ENCODE assay signal across 8 cellular contexts in the genomic region with DNA sequence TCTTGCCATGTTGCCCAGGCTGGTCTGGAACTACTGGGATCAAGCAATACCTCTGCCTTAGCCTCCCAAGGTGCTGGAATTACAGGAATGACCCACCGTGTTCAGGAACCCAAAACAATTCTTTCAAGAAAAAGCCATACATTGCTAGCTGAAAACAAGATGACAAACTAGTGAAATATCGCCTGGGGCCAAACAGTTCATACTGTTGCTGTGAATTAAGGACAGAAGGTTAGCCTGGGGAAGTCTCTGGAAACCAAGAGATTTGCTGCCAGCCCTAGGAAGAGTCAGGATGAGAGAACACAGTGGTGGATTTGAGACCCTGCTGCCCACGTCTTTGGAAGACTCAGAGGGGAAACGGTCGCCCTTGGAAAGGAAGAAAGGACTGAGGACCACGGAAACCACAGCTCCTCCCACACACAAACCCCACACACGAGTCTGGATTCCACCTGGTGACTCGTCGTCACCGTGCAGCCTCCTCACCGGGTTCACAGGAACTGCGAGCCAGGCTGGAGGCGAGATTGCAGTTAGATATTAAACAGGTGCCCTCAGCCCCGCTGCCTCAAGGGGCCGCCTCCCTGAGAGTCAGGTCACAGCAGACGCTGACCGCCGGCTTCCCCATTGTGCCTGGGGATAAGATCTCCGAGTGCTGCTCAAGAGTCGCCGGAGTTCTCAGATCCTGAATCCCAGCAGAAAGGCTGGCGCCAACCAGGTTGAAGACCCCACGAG. TPM values are rescaled to one million over a fixed set of nuclear protein-coding genes. Genes with fewer than 3 reads are reported as not detected.
DNase-seq lines count a peak whose midpoint lies in the region; ATAC-seq and TF ChIP-seq lines count a peak whose summit lies in the region.
"Not testable (repeated sequence)": the region's sequence is repeated elsewhere in the genome, so short reads cannot be mapped to it uniquely, and the experiment has no call there.

No MANE protein-coding gene starts in this region.

- H3K4me3 Mint-ChIP-seq in activated T-helper 17 cell treated with anti-CD3 and anti-CD28 coated beads, Interleukin-2, amount 50 U/mL, for 72 hours, result peak overlapping the region; percentile 96

- POLR2A ChIA-PET in BJ (lab: Charles Lee), result not testable (repeated sequence)

- 1 to 2% methylated on average over 13 to 17 of the region's 23 CpGs for WGBS in esophagus, 2 donors
- WGBS in mesodermal cell (ENCODE audit: insufficient coverage in 2 of 2), 2 experiments, result 2 to 6% methylated on average over 10 to 11 of the region's 23 CpGs

- H3K27me3 Mint-ChIP-seq in activated T-helper 17 cell treated with anti-CD3 and anti-CD28 coated beads, Interleukin-2, amount 50 U/mL, for 72 hours, result not testable (repeated sequence)

- not testable (repeated sequence) for DNase-seq in BJ (ENCODE audit: low read depth)
- DNase-seq in HS-5 (ENCODE audit: low read depth) (peak; percentile 8), SJCRH30 (peak; percentile 42 to 54)
- DNase-seq in stimulated activated CD4-positive, alpha-beta T cell treated with anti-CD3 and anti-CD28 coated beads, Interleukin-4, amount 100 ng/mL, for 1 hour, result peak; percentile 49

- not testable (repeated sequence) for H3K36me3 ChIP-seq in BJ (ENCODE audit: control insufficient read depth, insufficient read depth, low read length); SJCRH30; esophagus (ENCODE audit: control insufficient read depth in 2 of 2, insufficient read depth in 2 of 2, low read length in 1 of 2); mesodermal cell (ENCODE audit: control insufficient read depth, insufficient read depth, low read length)

- H3K36me3 Mint-ChIP-seq in activated T-helper 17 cell treated with anti-CD3 and anti-CD28 coated beads, Interleukin-2, amount 50 U/mL, for 72 hours (ENCODE audit: low read depth), result not testable (repeated sequence)

- H3K27ac ChIP-seq in SJCRH30, result not testable (repeated sequence)
- H3K27ac ChIP-seq in esophagus (ENCODE audit: low read depth in 2 of 2, low read length in 1 of 2), result peak overlapping the region; percentile 87 to 92
- peak overlapping the region; percentile 90 for H3K27ac ChIP-seq in mesodermal cell (ENCODE audit: low read depth, low read length, severe bottlenecking)

- H3K4me1 ChIP-seq in SJCRH30; esophagus (ENCODE audit: control insufficient read depth in 2 of 2, insufficient read depth in 2 of 2, low read length in 1 of 2); mesodermal cell (ENCODE audit: control insufficient read depth, insufficient read depth, low read length, poor library complexity, severe bottlenecking): not testable (repeated sequence)

- H3K9me3 ChIP-seq in SJCRH30 (replicated peaks) (peaks cover 12% of the 10 kb centered on the region; the same call in 1 of the 2 replicates), mesodermal cell (ENCODE audit: control insufficient read depth, low read length) (peaks cover 25% of the 10 kb centered on the region)
- H3K9me3 ChIP-seq in esophagus (ENCODE audit: control insufficient read depth in 2 of 2, insufficient read depth in 1 of 2, low read depth in 1 of 2, low read length in 1 of 2), result not testable (repeated sequence)

- peaks cover 10% of the 10 kb centered on the region for H3K9me3 Mint-ChIP-seq in activated T-helper 17 cell treated with anti-CD3 and anti-CD28 coated beads, Interleukin-2, amount 50 U/mL, for 72 hours

- ATAC-seq in GM19452 (IDR thresholded peaks at IDR 0.05; ENCODE audit: unreplicated experiment), result peak; percentile 43
- ATAC-seq in activated T-helper 17 cell treated with anti-CD3 and anti-CD28 coated beads, Interleukin-2, amount 50 U/mL, for 72 hours (replicated peaks), result peak; percentile 42

- TF ChIP-seq CTCF in BJ (IDR thresholded peaks at IDR 0.05; ENCODE audit: insufficient read depth, low read depth, low read length), result not testable (repeated sequence)

- not testable (repeated sequence) for H3K4me1 Mint-ChIP-seq in activated T-helper 17 cell treated with anti-CD3 and anti-CD28 coated beads, Interleukin-2, amount 50 U/mL, for 72 hours

- CTCF ChIA-PET in BJ (lab: Yijun Ruan, JAX), result interaction anchor here (1.4 kb wide), 1 partner anchor 74 kb away, joined by 3 read pairs; a partner anchor contains a TSS

- not testable (repeated sequence) for H3K27me3 ChIP-seq in BJ (ENCODE audit: control insufficient read depth, insufficient read depth, low read length); SJCRH30; esophagus (ENCODE audit: control insufficient read depth in 1 of 2, insufficient read depth in 2 of 2, low read length in 2 of 2)

- peak overlapping the region; percentile 83 for H3K27ac Mint-ChIP-seq in activated T-helper 17 cell treated with anti-CD3 and anti-CD28 coated beads, Interleukin-2, amount 50 U/mL, for 72 hours

- H3K4me3 ChIP-seq in BJ (ENCODE audit: low read depth, low read length) (peak overlapping the region; percentile 86), SJCRH30 (peak overlapping the region; percentile 75), esophagus (ENCODE audit: low read depth in 1 of 2, low read length in 2 of 2) (peak overlapping the region; percentile 66 to 79), mesodermal cell (ENCODE audit: extremely low read depth, insufficient read depth, low read length, poor library complexity, severe bottlenecking) (peak overlapping the region; percentile 58)

RNA-seq across cellular contexts. Expression of a gene that starts 1.0 kb away (rescaled TPM):
- polyA plus RNA-seq in BJ (2011; rRNA removed), result 0.56 and 1.5 TPM in 2 replicates
- 0.76 and 1.3 TPM in 2 replicates for polyA minus RNA-seq in BJ (2011; rRNA and poly(A)+ RNA removed)
- total RNA-seq in SJCRH30 (2014; rRNA removed; shearing (Covaris generic)), result 10.8 and 12.0 TPM in 2 replicates
- total RNA-seq in activated T-helper 17 cell treated with anti-CD3 and anti-CD28 coated beads, Interleukin-2, amount 50 U/mL, for 72 hours, result 1 to 10 TPM; 1.9 to 3.4 TPM
- 1 to 10 TPM; 1.5 to 3.5 TPM for polyA plus RNA-seq in esophagus
- polyA plus RNA-seq in mesodermal cell (2013, experiment 1 of 2), result 3.0 TPM
- polyA plus RNA-seq in mesodermal cell (2013, experiment 2 of 2), result 4.0 TPM

RNA-seq across cellular contexts. Expression of a gene that starts 38.8 kb away (rescaled TPM):
- 0.63 and 1.3 TPM in 2 replicates for polyA plus RNA-seq in BJ (2011; rRNA removed)
- 0.67 and 0.85 TPM in 2 replicates for polyA minus RNA-seq in BJ (2011; rRNA and poly(A)+ RNA removed)
- 7.5 and 8.0 TPM in 2 replicates for total RNA-seq in SJCRH30 (2014; rRNA removed; shearing (Covaris generic))
- total RNA-seq in activated T-helper 17 cell treated with anti-CD3 and anti-CD28 coated beads, Interleukin-2, amount 50 U/mL, for 72 hours, result 1 to 10 TPM; 2.4 to 4.0 TPM
- 1 to 10 TPM; 1.5 to 3.3 TPM for polyA plus RNA-seq in esophagus
- polyA plus RNA-seq in mesodermal cell (2013, experiment 1 of 2), result 4.7 TPM
- polyA plus RNA-seq in mesodermal cell (2013, experiment 2 of 2), result 4.5 TPM

RNA-seq across cellular contexts. Expression of a gene that starts 44.8 kb away (rescaled TPM):
- polyA plus RNA-seq in BJ (2011; rRNA removed) (0.59 and 1.1 TPM in 2 replicates), esophagus (under 1 TPM; 0.38 to 0.45 TPM)
- 1.2 and 2.5 TPM in 2 replicates for polyA minus RNA-seq in BJ (2011; rRNA and poly(A)+ RNA removed)
- total RNA-seq in SJCRH30 (2014; rRNA removed; shearing (Covaris generic)), result 10.6 and 13.3 TPM in 2 replicates
- total RNA-seq in activated T-helper 17 cell treated with anti-CD3 and anti-CD28 coated beads, Interleukin-2, amount 50 U/mL, for 72 hours, result 1 to 10 TPM; 1.6 to 3.4 TPM
- 2.9 TPM for polyA plus RNA-seq in mesodermal cell (2013, experiment 1 of 2)
- polyA plus RNA-seq in mesodermal cell (2013, experiment 2 of 2), result 2.3 TPM
